ENCODE assay signal across 21 cellular contexts in the genomic region with DNA sequence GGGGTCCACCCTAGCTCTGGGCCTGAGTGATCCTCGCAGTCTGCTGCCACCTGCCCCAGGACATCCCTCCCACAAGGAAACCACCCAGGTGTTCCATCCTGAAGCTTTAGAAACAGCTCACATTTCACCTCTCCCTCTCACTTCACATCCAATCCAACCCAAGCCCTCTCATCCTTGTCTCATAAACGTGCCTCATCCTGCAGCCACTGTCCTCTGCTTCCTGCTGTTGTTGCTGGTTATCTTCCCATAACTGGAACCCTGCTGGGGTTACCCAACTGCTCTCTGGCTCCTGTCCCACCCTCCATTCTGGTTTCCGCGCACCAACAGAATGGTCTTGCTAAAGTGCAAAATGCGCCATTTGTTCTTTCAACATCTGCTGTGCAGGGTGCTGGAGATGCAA.
"Had no signal": no experiment of that assay in that cellular context is flagged by ENCODE, and none has a peak within 500 bp of the region (broad histone marks: within the 10 kb centered on the region; RNA-seq: fewer than 3 reads in every experiment).

No MANE protein-coding gene starts in this region.

- ATAC-seq: activated CD8-positive, alpha-beta T cell treated with anti-CD3 and anti-CD28 coated beads, Interleukin-2, amount 10 ng/mL, durations not matched to agents 7 days and 5 days; esophagus mucosa; naive thymus-derived CD8-positive, alpha-beta T cell; stimulated activated memory B cell treated with anti-CD40 and anti-IgM and Interleukin-4, amounts not matched to agents 10 μg/mL and 1 μg/mL and 100 μg/mL, for 72 hours had no signal

- H3K27me3 ChIP-seq: adrenal gland, neural progenitor cell, sigmoid colon, transverse colon, uterus had no signal

- H3K4me1 ChIP-seq: adrenal gland, left ventricle myocardium inferior, neural progenitor cell, sigmoid colon, stomach, suprapubic skin, transverse colon, uterus had no signal

- H3K27ac ChIP-seq: adrenal gland, left ventricle myocardium inferior, neural progenitor cell, sigmoid colon, stomach, suprapubic skin, transverse colon, uterus, WERI-Rb-1 had no signal

- H3K4me3 ChIP-seq: adrenal gland, left ventricle myocardium inferior, neural progenitor cell, sigmoid colon, smooth muscle cell, stomach, suprapubic skin, transverse colon, uterus had no signal

- DNase-seq: activated CD4-positive, alpha-beta T cell treated with anti-CD3 and anti-CD28 coated beads for 1 hour; activated CD4-positive, alpha-beta T cell treated with anti-CD3 and anti-CD28 coated beads, Interleukin-2, amount 50 U/mL, for 1 hour; activated CD8-positive, alpha-beta T cell treated with anti-CD3 and anti-CD28 coated beads, Interleukin-2, amount 10 ng/mL, durations not matched to agents 7 days and 5 days; activated naive CD4-positive, alpha-beta T cell; adrenal gland; effector memory CD4-positive, alpha-beta T cell; hippocampal formation; kidney glomerular epithelial cell; left ventricle myocardium inferior; naive thymus-derived CD8-positive, alpha-beta T cell; sigmoid colon; stimulated activated CD4-positive, alpha-beta T cell treated with anti-CD3 and anti-CD28 coated beads, Interleukin-15, amount 100 ng/mL, for 24 hours; stomach; transverse colon; uterus; WERI-Rb-1 had no signal
